9 cellular contexts compared by ENCODE assay signal in genomic region chr17:17511971-17512858, GRCh38. TPM values are rescaled to one million over a fixed set of nuclear protein-coding genes. Genes with fewer than 3 reads are reported as not detected.
DNase-seq lines count a peak whose midpoint lies in the region; ATAC-seq and TF ChIP-seq lines count a peak whose summit lies in the region.
"Had no signal": no experiment of that assay in that cellular context is flagged by ENCODE, and none has a peak within 500 bp of the region (broad histone marks: within the 10 kb centered on the region; RNA-seq: fewer than 3 reads in every experiment).

No MANE protein-coding gene starts in this region.

- no peak for DNase-seq in DND-41
- peak; percentile 100 for DNase-seq in NB4 (ENCODE audit: low read depth)
- peak; percentile 91 for DNase-seq in choroid plexus epithelial cell (ENCODE audit: low read depth)
- no peak for DNase-seq in neural crest cell (ENCODE audit: low read depth, low spot score)
- no peak for DNase-seq in OCI-LY7 (ENCODE audit: low spot score)
- no peak for DNase-seq in CD8-positive, alpha-beta T cell
- no peak for DNase-seq in activated CD8-positive, alpha-beta memory T cell treated with anti-CD3 and anti-CD28 coated beads, Interleukin-2, amount 50 U/mL, for 48 hours
- DNase-seq: esophagus squamous epithelium had no signal

- H3K36me3 ChIP-seq in DND-41 (ENCODE audit: insufficient read depth, low read length): no peaks in the 10 kb centered on the region
- H3K36me3 ChIP-seq in OCI-LY7 (ENCODE audit: insufficient read depth, low read length): no peaks in the 10 kb centered on the region
- no peaks in the 10 kb centered on the region for H3K36me3 ChIP-seq in CD8-positive, alpha-beta T cell (ENCODE audit: insufficient read depth, low read length)

- H3K4me2 ChIP-seq in DND-41 (ENCODE audit: insufficient read depth, low read length): no peak overlapping the region
- no peak overlapping the region for H3K4me2 ChIP-seq in OCI-LY7 (ENCODE audit: low read length)

- peaks cover 22% of the 10 kb centered on the region for H3K4me1 Mint-ChIP-seq in neural crest cell
- no peaks in the 10 kb centered on the region for H3K4me1 Mint-ChIP-seq in CD8-positive, alpha-beta T cell (ENCODE audit: low read depth)

- H3K27ac Mint-ChIP-seq in neural crest cell (ENCODE audit: unreplicated experiment): peak overlapping the region; percentile 75
- no peak overlapping the region for H3K27ac Mint-ChIP-seq in CD8-positive, alpha-beta T cell

- H3K79me2 ChIP-seq in DND-41 (ENCODE audit: insufficient read depth, low read length) (no peaks in the 10 kb centered on the region), OCI-LY7 (ENCODE audit: insufficient read depth, low read depth, low read length) (no peaks in the 10 kb centered on the region)

- no peak overlapping the region for H3K9ac ChIP-seq in DND-41 (ENCODE audit: low read depth, low read length)

- H3K4me1 ChIP-seq in DND-41 (ENCODE audit: insufficient read depth, low read length) (peaks cover 13% of the 10 kb centered on the region), OCI-LY7 (ENCODE audit: insufficient read depth, low read length, poor library complexity, severe bottlenecking) (no peaks in the 10 kb centered on the region)
- H3K4me1 ChIP-seq in CD8-positive, alpha-beta T cell (ENCODE audit: insufficient read depth, low read length): no peaks in the 10 kb centered on the region

- no peak overlapping the region for H3K4me3 Mint-ChIP-seq in neural crest cell
- no peak overlapping the region for H3K4me3 Mint-ChIP-seq in CD8-positive, alpha-beta T cell

- TF ChIP-seq CTCF in DND-41 (IDR thresholded peaks at IDR 0.05; ENCODE audit: borderline replicate concordance, extremely low read depth, low read length, poor library complexity, severe bottlenecking) (no peak), NB4 (IDR thresholded peaks at IDR 0.05; ENCODE audit: low read depth, low read length) (no peak), choroid plexus epithelial cell (conservative IDR thresholded peaks at IDR 0.05; ENCODE audit: low read depth, low read length) (peak; percentile 3), neural crest cell (conservative IDR thresholded peaks at IDR 0.05) (no peak), OCI-LY7 (conservative IDR thresholded peaks at IDR 0.05; ENCODE audit: low read length) (no peak)
- TF ChIP-seq CTCF in CD8-positive, alpha-beta T cell (IDR thresholded peaks at IDR 0.05): no peak

- H3K9me3 ChIP-seq in DND-41 (ENCODE audit: insufficient read depth, low read length, severe bottlenecking) (no peaks in the 10 kb centered on the region), OCI-LY7 (ENCODE audit: low read length) (no peaks in the 10 kb centered on the region)
- H3K9me3 ChIP-seq in CD8-positive, alpha-beta T cell (ENCODE audit: low read length): no peaks in the 10 kb centered on the region
- H3K9me3 ChIP-seq: esophagus squamous epithelium had no signal

- no peaks in the 10 kb centered on the region for H4K20me1 ChIP-seq in DND-41 (ENCODE audit: insufficient read depth, low read length)
- H4K20me1 ChIP-seq in OCI-LY7 (ENCODE audit: insufficient read depth, low read length): no peaks in the 10 kb centered on the region

- H3K9me3 Mint-ChIP-seq in neural crest cell: no peaks in the 10 kb centered on the region
- no peaks in the 10 kb centered on the region for H3K9me3 Mint-ChIP-seq in CD8-positive, alpha-beta T cell

- H3K27me3 Mint-ChIP-seq in neural crest cell (ENCODE audit: low read depth): no peaks in the 10 kb centered on the region
- no peaks in the 10 kb centered on the region for H3K27me3 Mint-ChIP-seq in CD8-positive, alpha-beta T cell (ENCODE audit: low read depth)

- BruUV-seq in OCI-LY7 (replicated peaks; lab: Mats Ljungman, UMichigan): no TSS peak

- no peaks in the 10 kb centered on the region for H3K9me2 ChIP-seq in OCI-LY7 (ENCODE audit: insufficient read depth, low read length)

- no peak overlapping the region for H2AFZ ChIP-seq in DND-41 (ENCODE audit: low read depth, low read length)
- no peak overlapping the region for H2AFZ ChIP-seq in OCI-LY7 (ENCODE audit: low read length)

- no peaks in the 10 kb centered on the region for H3K27me3 ChIP-seq in DND-41 (ENCODE audit: insufficient read depth, low read length, poor library complexity)
- no peaks in the 10 kb centered on the region for H3K27me3 ChIP-seq in CD8-positive, alpha-beta T cell (ENCODE audit: insufficient read depth, low read length)
- H3K27me3 ChIP-seq: esophagus squamous epithelium had no signal

- POLR2A ChIA-PET in OCI-LY7 (lab: Charles Lee): interaction anchor here (0.5 kb wide), 2 partner anchors 184 to 348 kb away, joined by 3 read pairs; no protein-coding TSS in a partner anchor
- POLR2A ChIA-PET in CD8-positive, alpha-beta T cell (lab: Charles Lee): no interaction called here

- CTCF ChIA-PET in OCI-LY7 (lab: Charles Lee; ENCODE audit: unreplicated experiment): no interaction called here
- CTCF ChIA-PET in CD8-positive, alpha-beta T cell (lab: Charles Lee): interaction anchor here (0.7 to 2.6 kb wide), 2 partner anchors 16 to 156 kb away, joined by 4 to 7 read pairs; partner anchors contain the start of gene RASD1

- H3K27ac ChIP-seq in DND-41 (ENCODE audit: low read length) (peak overlapping the region; percentile 45), OCI-LY7 (ENCODE audit: low read depth, low read length, poor library complexity, severe bottlenecking) (no peak overlapping the region)
- no peak overlapping the region for H3K27ac ChIP-seq in CD8-positive, alpha-beta T cell (ENCODE audit: low read depth, low read length)
- H3K27ac ChIP-seq: esophagus squamous epithelium had no signal

- ATAC-seq in DND-41 (ENCODE audit: insufficient read depth, low read depth) (no peak), HG02981 (IDR thresholded peaks at IDR 0.05; ENCODE audit: unreplicated experiment) (no peak)
- ATAC-seq in CD8-positive, alpha-beta T cell: no peak

- TF ChIP-seq POLR2A in NB4 (IDR thresholded peaks at IDR 0.05; ENCODE audit: extremely low read depth, insufficient read length): peak; percentile 15

- intact Hi-C loops in OCI-LY7 (cut with micrococcal nuclease; ENCODE audit: unreplicated experiment): no loop called here
- intact Hi-C loops in CD8-positive, alpha-beta T cell (cut with DNase I, micrococcal nuclease): no loop called here

- H3K4me3 ChIP-seq in DND-41 (ENCODE audit: low read depth in 1 of 2, low read length in 2 of 2): no peak overlapping the region
- H3K4me3 ChIP-seq in NB4 (ENCODE audit: low read depth, low read length): peak overlapping the region; percentile 11
- no peak overlapping the region for H3K4me3 ChIP-seq in choroid plexus epithelial cell (ENCODE audit: low read depth, low read length)
- no peak overlapping the region for H3K4me3 ChIP-seq in OCI-LY7 (ENCODE audit: low read depth, low read length, poor library complexity, severe bottlenecking)
- no peak overlapping the region for H3K4me3 ChIP-seq in CD8-positive, alpha-beta T cell (ENCODE audit: low read depth, low read length)
- H3K4me3 ChIP-seq: esophagus squamous epithelium had no signal

- H3K36me3 Mint-ChIP-seq in neural crest cell (ENCODE audit: low read depth): no peaks in the 10 kb centered on the region
- no peaks in the 10 kb centered on the region for H3K36me3 Mint-ChIP-seq in CD8-positive, alpha-beta T cell

RNA-seq across cellular contexts. Expression of gene RASD1, which starts 16.0 kb away (rescaled TPM):
- total RNA-seq in neural crest cell (8.0 and 8.3 TPM in 2 replicates), OCI-LY7 (2022) (not detected in 2 replicates)
- total RNA-seq in OCI-LY7 (2014; rRNA removed; shearing (Covaris generic)): 0.08 and 0.19 TPM in 2 replicates
- 1 to 10 TPM; 2.8 to 2.9 TPM for total RNA-seq in CD8-positive, alpha-beta T cell

RNA-seq across cellular contexts. Expression of gene MED9, which starts 35.4 kb away (rescaled TPM):
- total RNA-seq in neural crest cell (20.5 and 22.2 TPM in 2 replicates), OCI-LY7 (2022) (21.8 and 26.8 TPM in 2 replicates)
- 17.1 and 27.5 TPM in 2 replicates for total RNA-seq in OCI-LY7 (2014; rRNA removed; shearing (Covaris generic))
- total RNA-seq in CD8-positive, alpha-beta T cell: 10 to 100 TPM; 35.4 to 35.9 TPM

Comparison
In these comparisons a context has a peak if more than half of its experiments do, and no peak if none do; other contexts are left out.
1. DNase-seq: peak in NB4 (single experiment) and choroid plexus epithelial cell (single experiment); none in DND-41 (single experiment), neural crest cell (single experiment), OCI-LY7 (single experiment), CD8-positive, alpha-beta T cell (0 of 7) and activated CD8-positive, alpha-beta memory T cell treated with anti-CD3 and anti-CD28 coated beads, Interleukin-2, amount 50 U/mL, for 48 hours (single experiment).